ENCODE assay signal across 16 cellular contexts in genomic region chr9:112338561-112338960, GRCh38. TPM values are rescaled to one million over a fixed set of nuclear protein-coding genes. Genes with fewer than 3 reads are reported as not detected.
DNase-seq lines count a peak whose midpoint lies in the region; ATAC-seq, FAIRE-seq and TF ChIP-seq lines count a peak whose summit lies in the region.
"Had no signal": no experiment of that assay in that cellular context is flagged by ENCODE, and none has a peak within 500 bp of the region (broad histone marks: within the 10 kb centered on the region; RNA-seq: fewer than 3 reads in every experiment).

No MANE protein-coding gene starts in this region.

- DNase-seq in AG10803 (ENCODE audit: low read depth) = peak; percentile 78
- DNase-seq in IMR-90 = peak; percentile 70
- DNase-seq in bronchial epithelial cell (ENCODE audit: low read depth) = peak; percentile 81
- DNase-seq in mesendoderm = no peak
- DNase-seq in HTR-8/SVneo (ENCODE audit: insufficient read length, low spot score) = no peak
- no peak for DNase-seq in NCI-H510A (lab: John Stamatoyannopoulos, UW)
- DNase-seq in activated CD8-positive, alpha-beta memory T cell treated with anti-CD3 and anti-CD28 coated beads, Interleukin-2, amount 10 ng/mL, durations not matched to agents 7 days and 5 days = no peak
- no peak for DNase-seq in stimulated activated CD8-positive, alpha-beta memory T cell treated with anti-CD3 and anti-CD28 coated beads, Interleukin-4, amount 100 ng/mL, for 48 hours
- DNase-seq: CD8-positive, alpha-beta T cell; naive B cell; NCI-H2227 treated with DMSO at 0.1 percent for 48 hours; RPMI8226; spleen had no signal

- H3K27me3 ChIP-seq in IMR-90 (ENCODE audit: control insufficient read depth, insufficient read depth, low read length) = no peaks in the 10 kb centered on the region
- H3K27me3 ChIP-seq in bronchial epithelial cell (ENCODE audit: control insufficient read depth, insufficient read depth, low read length) = no peaks in the 10 kb centered on the region
- no peaks in the 10 kb centered on the region for H3K27me3 ChIP-seq in mesendoderm (ENCODE audit: insufficient read depth, low read length, poor library complexity)
- H3K27me3 ChIP-seq: ascending aorta, spleen, vagina had no signal

- no peak overlapping the region for H3K27ac Mint-ChIP-seq in activated CD8-positive, alpha-beta memory T cell treated with anti-CD3 and anti-CD28 coated beads, Interleukin-2, amount 10 ng/mL, durations not matched to agents 7 days and 5 days
- H3K27ac Mint-ChIP-seq: CD8-positive, alpha-beta T cell; naive B cell had no signal

- H3K4ac ChIP-seq in IMR-90 (ENCODE audit: low read depth, low read length) (no peak overlapping the region), mesendoderm (ENCODE audit: low read depth, low read length) (no peak overlapping the region)

- H3K14ac ChIP-seq in IMR-90 (replicated peaks; ENCODE audit: low read depth, low read length) = no peak overlapping the region

- H4K8ac ChIP-seq in IMR-90 (ENCODE audit: low read depth in 2 of 2, low read length in 2 of 2) = no peak overlapping the region
- peak overlapping the region; percentile 81 for H4K8ac ChIP-seq in mesendoderm (ENCODE audit: low read depth, low read length)

- H2AFZ ChIP-seq in IMR-90 (replicated peaks; ENCODE audit: low read length, poor library complexity) = peak overlapping the region; percentile 46

- H3K23ac ChIP-seq in IMR-90 (ENCODE audit: low read depth, low read length) = no peak overlapping the region
- H3K23ac ChIP-seq in mesendoderm (ENCODE audit: low read length) = no peak overlapping the region

- dilution Hi-C loops in IMR-90 (cut with HindIII; ENCODE audit: low sequenced_read_pairs, unreplicated experiment) = no loop called here

- H3K56ac ChIP-seq in IMR-90 (ENCODE audit: extremely low read depth, insufficient read depth, low read length) = no peak overlapping the region
- H3K56ac ChIP-seq in mesendoderm (ENCODE audit: low read length) = no peak overlapping the region

- H3K4me3 Mint-ChIP-seq in activated CD8-positive, alpha-beta memory T cell treated with anti-CD3 and anti-CD28 coated beads, Interleukin-2, amount 10 ng/mL, durations not matched to agents 7 days and 5 days = no peak overlapping the region
- H3K4me3 Mint-ChIP-seq: CD8-positive, alpha-beta T cell had no signal

- intact Hi-C loops in IMR-90 (cut with micrococcal nuclease) = loop anchor here (10.0 kb wide), 1 partner anchor 574 kb away; no protein-coding TSS in a partner anchor

- no peak overlapping the region for H2BK20ac ChIP-seq in IMR-90 (ENCODE audit: low read depth, low read length)

- no peaks in the 10 kb centered on the region for H3K9me3 Mint-ChIP-seq in activated CD8-positive, alpha-beta memory T cell treated with anti-CD3 and anti-CD28 coated beads, Interleukin-2, amount 10 ng/mL, durations not matched to agents 7 days and 5 days (ENCODE audit: low read depth)
- H3K9me3 Mint-ChIP-seq: CD8-positive, alpha-beta T cell; naive B cell had no signal

- POLR2A ChIA-PET in IMR-90 (lab: Charles Lee; ENCODE audit: unreplicated experiment) = no interaction called here

- H4K20me1 ChIP-seq in IMR-90 (ENCODE audit: insufficient read depth, low read length) = no peaks in the 10 kb centered on the region

- H3K79me1 ChIP-seq in IMR-90 (ENCODE audit: low read depth in 1 of 2, low read length in 2 of 2) (no peaks in the 10 kb centered on the region), mesendoderm (ENCODE audit: low read length) (no peaks in the 10 kb centered on the region)

- in situ Hi-C loops in IMR-90 (cut with MboI; ENCODE audit: low sequenced_read_pairs) = no loop called here

- FAIRE-seq in bronchial epithelial cell (lab: Jason Lieb, UNC) (no peak), HTR-8/SVneo (lab: Jason Lieb, UNC) (no peak)
- FAIRE-seq: endometrium had no signal

- H3K27ac ChIP-seq in IMR-90 (ENCODE audit: insufficient read depth, low read length) (no peak overlapping the region), mesendoderm (ENCODE audit: low read depth, low read length) (no peak overlapping the region)
- H3K27ac ChIP-seq: ascending aorta, spleen, vagina had no signal

- TF ChIP-seq CTCF in AG10803 (conservative IDR thresholded peaks at IDR 0.05; ENCODE audit: low read length) = no peak
- no peak for TF ChIP-seq CTCF in IMR-90 (conservative IDR thresholded peaks at IDR 0.05; ENCODE audit: low read depth, low read length)
- TF ChIP-seq CTCF in bronchial epithelial cell (IDR thresholded peaks at IDR 0.05; ENCODE audit: insufficient read depth, low read length, severe bottlenecking) = no peak

- no TSS peak for BruUV-seq in IMR-90 (replicated peaks; lab: Mats Ljungman, UMichigan)

- no peak overlapping the region for H4K91ac ChIP-seq in IMR-90 (ENCODE audit: insufficient read depth, low read depth, low read length)

- no peak overlapping the region for H3K9ac ChIP-seq in IMR-90 (ENCODE audit: low read depth, low read length)
- no peak overlapping the region for H3K9ac ChIP-seq in mesendoderm (ENCODE audit: low read length)

- peaks cover 8% of the 10 kb centered on the region for H3K4me1 Mint-ChIP-seq in activated CD8-positive, alpha-beta memory T cell treated with anti-CD3 and anti-CD28 coated beads, Interleukin-2, amount 10 ng/mL, durations not matched to agents 7 days and 5 days

- H2AK5ac ChIP-seq in IMR-90 (ENCODE audit: low read depth, low read length) (0 out of 2 replicates have a peak overlapping the region, but pooled peaks have one; percentile 20), mesendoderm (ENCODE audit: low read length) (no peak overlapping the region)

- H4K5ac ChIP-seq in IMR-90 (ENCODE audit: low read depth, low read length) (no peak overlapping the region), mesendoderm (ENCODE audit: low read length) (no peak overlapping the region)

- WGBS in IMR-90 (ENCODE audit: extremely low coverage in 2 of 2, insufficient read length in 1 of 2), 2 experiments = 40% methylated on average over 2 of the region's 3 CpGs; no CpG with 5 or more reads in 1 of the 2 experiments
- no CpG with 5 or more reads among the region's 3 CpGs for WGBS in mesendoderm (ENCODE audit: extremely low coverage, insufficient coverage, low lambda C conversion rate)

- no peaks in the 10 kb centered on the region for H3K36me3 Mint-ChIP-seq in activated CD8-positive, alpha-beta memory T cell treated with anti-CD3 and anti-CD28 coated beads, Interleukin-2, amount 10 ng/mL, durations not matched to agents 7 days and 5 days
- H3K36me3 Mint-ChIP-seq: naive B cell had no signal

- H3K18ac ChIP-seq in IMR-90 (ENCODE audit: low read depth, low read length) = no peak overlapping the region
- H3K18ac ChIP-seq in mesendoderm (ENCODE audit: low read length) = no peak overlapping the region

- H2BK15ac ChIP-seq in IMR-90 (ENCODE audit: low read depth, low read length) (no peak overlapping the region), mesendoderm (replicated peaks; ENCODE audit: low read depth) (no peak overlapping the region)

- no peak overlapping the region for H2AK9ac ChIP-seq in IMR-90 (replicated peaks; ENCODE audit: low read depth, low read length, poor library complexity)

- no peaks in the 10 kb centered on the region for H3K9me3 ChIP-seq in IMR-90 (ENCODE audit: control insufficient read depth, insufficient read depth, low read length)
- H3K9me3 ChIP-seq: ascending aorta, spleen, vagina had no signal

- no peak for TF ChIP-seq POLR2A in IMR-90 (IDR thresholded peaks at IDR 0.05; ENCODE audit: low read depth, low read length)

- peaks cover 2% of the 10 kb centered on the region for H3K27me3 Mint-ChIP-seq in activated CD8-positive, alpha-beta memory T cell treated with anti-CD3 and anti-CD28 coated beads, Interleukin-2, amount 10 ng/mL, durations not matched to agents 7 days and 5 days
- H3K27me3 Mint-ChIP-seq: naive B cell had no signal

- H3K36me3 ChIP-seq in IMR-90 (ENCODE audit: control insufficient read depth, insufficient read depth, low read length) = no peaks in the 10 kb centered on the region
- no peaks in the 10 kb centered on the region for H3K36me3 ChIP-seq in bronchial epithelial cell (ENCODE audit: control insufficient read depth, insufficient read depth, low read length)
- H3K36me3 ChIP-seq in mesendoderm (ENCODE audit: control insufficient read depth, insufficient read depth, low read length) = no peaks in the 10 kb centered on the region
- H3K36me3 ChIP-seq: ascending aorta, spleen, vagina had no signal

- no peak for ATAC-seq in IMR-90 (ENCODE audit: low read depth)
- no peak for ATAC-seq in activated CD8-positive, alpha-beta memory T cell treated with anti-CD3 and anti-CD28 coated beads, Interleukin-2, amount 10 ng/mL, durations not matched to agents 7 days and 5 days
- ATAC-seq: CD8-positive, alpha-beta T cell had no signal

- H3K4me1 ChIP-seq in IMR-90 (ENCODE audit: control insufficient read depth, insufficient read depth, low read length) (peaks cover 5% of the 10 kb centered on the region), mesendoderm (ENCODE audit: control insufficient read depth, low read depth, low read length) (no peaks in the 10 kb centered on the region)
- H3K4me1 ChIP-seq: vagina had no signal

- no peak overlapping the region for H2BK5ac ChIP-seq in IMR-90 (ENCODE audit: low read depth, low read length, poor library complexity, severe bottlenecking)
- H2BK5ac ChIP-seq in mesendoderm (ENCODE audit: low read length) = no peak overlapping the region

- H3K4me3 ChIP-seq in AG10803 (ENCODE audit: low read length) = no peak overlapping the region
- no peak overlapping the region for H3K4me3 ChIP-seq in IMR-90 (ENCODE audit: insufficient read depth, low read depth, low read length)
- H3K4me3 ChIP-seq in bronchial epithelial cell (ENCODE audit: low read depth, low read length) = no peak overlapping the region
- no peak overlapping the region for H3K4me3 ChIP-seq in mesendoderm (ENCODE audit: low read length)
- H3K4me3 ChIP-seq: ascending aorta, spleen, vagina had no signal

- H3K9me1 ChIP-seq in IMR-90 (ENCODE audit: insufficient read depth, low read length) = peaks cover 3% of the 10 kb centered on the region; the same call in 1 of the 2 replicates

- H3K79me2 ChIP-seq in mesendoderm (ENCODE audit: control insufficient read depth, insufficient read depth, low read length) = no peaks in the 10 kb centered on the region

- no peak overlapping the region for H2BK120ac ChIP-seq in IMR-90 (ENCODE audit: low read depth, low read length)
- no peak overlapping the region for H2BK120ac ChIP-seq in mesendoderm (ENCODE audit: low read depth, low read length)

- CTCF ChIA-PET in IMR-90 (lab: Yijun Ruan, JAX) = no interaction called here
- CTCF ChIA-PET in activated CD8-positive, alpha-beta memory T cell treated with anti-CD3 and anti-CD28 coated beads, Interleukin-2, amount 10 ng/mL, durations not matched to agents 7 days and 5 days (lab: Charles Lee) = interaction anchor here (1.0 kb wide), 1 partner anchor 23 kb away, joined by 3 read pairs; no protein-coding TSS in a partner anchor

- TF ChIP-seq RAD21 in IMR-90 (IDR thresholded peaks at IDR 0.05; ENCODE audit: low read length) = no peak

- H3K4me2 ChIP-seq in IMR-90 (ENCODE audit: low read depth, low read length) (no peak overlapping the region), mesendoderm (ENCODE audit: low read length) (no peak overlapping the region)

RNA-seq across cellular contexts. Expression of gene PTBP3, which starts 5.1 kb away (rescaled TPM):
- total RNA-seq in IMR-90 (2012; rRNA removed) (15.6 and 17.5 TPM in 2 replicates), bronchial epithelial cell (56.2 and 62.4 TPM in 2 replicates)
- 8.6 and 11.3 TPM in 2 replicates for polyA plus RNA-seq in IMR-90 (2012; rRNA removed)
- polyA plus RNA-seq in IMR-90 (2012; cell fraction: cytosol; rRNA removed) = 2.1 and 5.1 TPM in 2 replicates
- polyA plus RNA-seq in IMR-90 (2012; cell fraction: nucleus; rRNA removed; ENCODE audit: low replicate concordance) = 10.0 and 15.9 TPM in 2 replicates
- 73.2 TPM for polyA plus RNA-seq in mesendoderm (2013, experiment 1 of 2)
- polyA plus RNA-seq in mesendoderm (2013, experiment 2 of 2) = 73.4 TPM
- total RNA-seq in activated CD8-positive, alpha-beta memory T cell treated with anti-CD3 and anti-CD28 coated beads, Interleukin-2, amount 10 ng/mL, durations not matched to agents 7 days and 5 days = 100 to 1,000 TPM; 152 to 186 TPM

RNA-seq across cellular contexts. Expression of gene HSDL2, which starts 41.3 kb away (rescaled TPM):
- 58.6 and 65.8 TPM in 2 replicates for total RNA-seq in IMR-90 (2012; rRNA removed)
- 13.5 and 17.7 TPM in 2 replicates for polyA plus RNA-seq in IMR-90 (2012; rRNA removed)
- polyA plus RNA-seq in IMR-90 (2012; cell fraction: cytosol; rRNA removed) = 4.0 and 4.8 TPM in 2 replicates
- polyA plus RNA-seq in IMR-90 (2012; cell fraction: nucleus; rRNA removed; ENCODE audit: low replicate concordance) = 1.0 and 9.3 TPM in 2 replicates
- 21.9 and 31.9 TPM in 2 replicates for total RNA-seq in bronchial epithelial cell
- 11.8 TPM for polyA plus RNA-seq in mesendoderm (2013, experiment 1 of 2)
- polyA plus RNA-seq in mesendoderm (2013, experiment 2 of 2) = 12.6 TPM
- total RNA-seq in activated CD8-positive, alpha-beta memory T cell treated with anti-CD3 and anti-CD28 coated beads, Interleukin-2, amount 10 ng/mL, durations not matched to agents 7 days and 5 days = 10 to 100 TPM; 18.2 to 19.3 TPM

Comparison
In these comparisons a context has a peak if more than half of its experiments do, and no peak if none do; other contexts are left out.
1. DNase-seq: peak in AG10803 (single experiment), IMR-90 (single experiment) and bronchial epithelial cell (single experiment); none in mesendoderm (single experiment), HTR-8/SVneo (single experiment), NCI-H510A (single experiment), activated CD8-positive, alpha-beta memory T cell treated with anti-CD3 and anti-CD28 coated beads, Interleukin-2, amount 10 ng/mL, durations not matched to agents 7 days and 5 days (single experiment) and stimulated activated CD8-positive, alpha-beta memory T cell treated with anti-CD3 and anti-CD28 coated beads, Interleukin-4, amount 100 ng/mL, for 48 hours (single experiment).